22 cellular contexts compared by ENCODE assay signal in the genomic region with DNA sequence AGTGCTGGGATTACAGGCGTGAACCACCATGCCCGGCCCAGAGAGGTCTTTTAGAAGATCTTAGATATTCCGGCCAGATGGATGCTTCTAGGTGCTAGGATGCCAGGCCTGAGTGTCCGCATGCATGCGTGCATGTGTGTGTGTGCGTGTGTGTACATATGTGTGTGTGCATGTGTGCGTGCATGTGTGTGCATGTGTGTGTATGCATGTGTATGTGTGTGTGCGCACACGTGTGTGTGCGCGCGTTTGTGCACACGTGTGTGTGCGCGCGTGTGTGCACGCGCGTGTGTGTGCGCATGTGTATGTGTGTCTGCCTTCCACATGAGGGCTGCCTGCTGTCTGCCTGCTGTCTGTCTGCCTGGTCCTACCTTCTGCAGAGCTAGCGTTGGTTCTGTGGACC.
DNase-seq lines count a peak whose midpoint lies in the region; ATAC-seq, FAIRE-seq and TF ChIP-seq lines count a peak whose summit lies in the region.
"Had no signal": no experiment of that assay in that cellular context is flagged by ENCODE, and none has a peak within 500 bp of the region (broad histone marks: within the 10 kb centered on the region; RNA-seq: fewer than 3 reads in every experiment).

No MANE protein-coding gene starts in this region.

- peaks cover 21% of the 10 kb centered on the region for H3K4me1 Mint-ChIP-seq in astrocyte (ENCODE audit: low read depth, unreplicated experiment)
- H3K4me1 Mint-ChIP-seq in chondrocyte (ENCODE audit: low read depth) = peaks cover 55% of the 10 kb centered on the region
- H3K4me1 Mint-ChIP-seq: CD4-positive, CD25-positive, alpha-beta regulatory T cell; CD8-positive, alpha-beta memory T cell had no signal

- H4K91ac ChIP-seq in IMR-90 (ENCODE audit: insufficient read depth, low read depth, low read length) = no peak overlapping the region
- no peak overlapping the region for H4K91ac ChIP-seq in trophoblast cell (ENCODE audit: low read depth, low read length)

- H3K27me3 ChIP-seq in IMR-90 (ENCODE audit: control insufficient read depth, insufficient read depth, low read length) = no peaks in the 10 kb centered on the region
- no peaks in the 10 kb centered on the region for H3K27me3 ChIP-seq in astrocyte (ENCODE audit: insufficient read depth, low read length)
- no peaks in the 10 kb centered on the region for H3K27me3 ChIP-seq in trophoblast cell (ENCODE audit: insufficient read depth, low read length)
- H3K27me3 ChIP-seq: BE2C had no signal

- H3K9me3 Mint-ChIP-seq in astrocyte (ENCODE audit: unreplicated experiment) (no peaks in the 10 kb centered on the region), chondrocyte (ENCODE audit: low read depth) (no peaks in the 10 kb centered on the region)
- H3K9me3 Mint-ChIP-seq: CD4-positive, CD25-positive, alpha-beta regulatory T cell; CD8-positive, alpha-beta memory T cell had no signal

- peaks cover 23% of the 10 kb centered on the region for H3K9me1 ChIP-seq in IMR-90 (ENCODE audit: insufficient read depth, low read length)

- TF ChIP-seq CTCF in IMR-90 (conservative IDR thresholded peaks at IDR 0.05; ENCODE audit: low read depth, low read length) (no peak), astrocyte (IDR thresholded peaks at IDR 0.05; ENCODE audit: insufficient read depth, low read depth, low read length) (no peak), chondrocyte (IDR thresholded peaks at IDR 0.05) (no peak)

- TF ChIP-seq POLR2A in IMR-90 (IDR thresholded peaks at IDR 0.05; ENCODE audit: low read depth, low read length) = no peak

- H4K5ac ChIP-seq in IMR-90 (ENCODE audit: low read depth, low read length) = no peak overlapping the region

- H3K27ac ChIP-seq in IMR-90 (ENCODE audit: insufficient read depth, low read length) (no peak overlapping the region), astrocyte (ENCODE audit: low read depth, low read length) (no peak overlapping the region), trophoblast cell (ENCODE audit: low read depth, low read length) (no peak overlapping the region)
- H3K27ac ChIP-seq: GM23248 had no signal

- H3K4me3 ChIP-seq in IMR-90 (ENCODE audit: insufficient read depth, low read depth, low read length) (no peak overlapping the region), astrocyte (ENCODE audit: insufficient read depth, low read depth, low read length) (no peak overlapping the region), trophoblast cell (ENCODE audit: low read depth, low read length) (peak overlapping the region; percentile 2)
- H3K4me3 ChIP-seq: GM23248, K562 had no signal

- H3K14ac ChIP-seq in IMR-90 (replicated peaks; ENCODE audit: low read depth, low read length) (no peak overlapping the region), trophoblast cell (ENCODE audit: low read length) (no peak overlapping the region)

- CTCF ChIA-PET in IMR-90 (lab: Yijun Ruan, JAX) = no interaction called here

- BruUV-seq in IMR-90 (replicated peaks; lab: Mats Ljungman, UMichigan) = no TSS peak

- dilution Hi-C loops in IMR-90 (cut with HindIII; ENCODE audit: low sequenced_read_pairs, unreplicated experiment) = no loop called here

- POLR2A ChIA-PET in IMR-90 (lab: Charles Lee; ENCODE audit: unreplicated experiment) = no interaction called here

- H3K23ac ChIP-seq in IMR-90 (ENCODE audit: low read depth, low read length) (no peak overlapping the region), trophoblast cell (ENCODE audit: low read length) (no peak overlapping the region)

- no peak overlapping the region for H3K4me2 ChIP-seq in IMR-90 (ENCODE audit: low read depth, low read length)
- no peak overlapping the region for H3K4me2 ChIP-seq in astrocyte (ENCODE audit: low read length)
- H3K4me2 ChIP-seq in trophoblast cell (ENCODE audit: low read length) = no peak overlapping the region

- in situ Hi-C loops in IMR-90 (cut with MboI; ENCODE audit: low sequenced_read_pairs) = no loop called here

- 95% methylated on average over 8 of the region's 21 CpGs; no CpG with 5 or more reads in 1 of the 2 experiments for WGBS in IMR-90 (ENCODE audit: extremely low coverage in 2 of 2, insufficient read length in 1 of 2), 2 experiments
- no CpG with 5 or more reads among the region's 21 CpGs for WGBS in trophoblast cell (ENCODE audit: extremely low coverage, insufficient coverage, insufficient read length)

- H3K4me1 ChIP-seq in IMR-90 (ENCODE audit: control insufficient read depth, insufficient read depth, low read length) (no peaks in the 10 kb centered on the region), astrocyte (ENCODE audit: insufficient read depth, low read length) (peaks cover 6% of the 10 kb centered on the region), trophoblast cell (ENCODE audit: control insufficient read depth in 1 of 2, insufficient read depth in 2 of 2, low read length in 2 of 2) (no peaks in the 10 kb centered on the region)
- H3K4me1 ChIP-seq: BE2C had no signal

- TF ChIP-seq RAD21 in IMR-90 (IDR thresholded peaks at IDR 0.05; ENCODE audit: low read length) = no peak

- H4K20me1 ChIP-seq in IMR-90 (ENCODE audit: insufficient read depth, low read length) (peaks cover 19% of the 10 kb centered on the region), astrocyte (ENCODE audit: insufficient read depth, low read length) (peaks cover 85% of the 10 kb centered on the region)

- no peaks in the 10 kb centered on the region for H3K9me3 ChIP-seq in IMR-90 (ENCODE audit: control insufficient read depth, insufficient read depth, low read length)
- no peaks in the 10 kb centered on the region for H3K9me3 ChIP-seq in astrocyte (ENCODE audit: insufficient read depth, low read depth, low read length)
- H3K9me3 ChIP-seq in trophoblast cell (ENCODE audit: insufficient read depth, low read depth, low read length) = peaks cover 8% of the 10 kb centered on the region
- H3K9me3 ChIP-seq: BE2C had no signal

- no peak overlapping the region for H2BK120ac ChIP-seq in IMR-90 (ENCODE audit: low read depth, low read length)
- H2BK120ac ChIP-seq in trophoblast cell (ENCODE audit: insufficient read depth, low read length, poor library complexity) = no peak overlapping the region

- no peak overlapping the region for H2BK20ac ChIP-seq in IMR-90 (ENCODE audit: low read depth, low read length)

- H3K36me3 Mint-ChIP-seq in astrocyte (ENCODE audit: low read depth, unreplicated experiment) (peaks cover 30% of the 10 kb centered on the region), chondrocyte (ENCODE audit: low read depth) (peaks cover 56% of the 10 kb centered on the region)
- H3K36me3 Mint-ChIP-seq: CD4-positive, CD25-positive, alpha-beta regulatory T cell; CD8-positive, alpha-beta memory T cell had no signal

- H3K27me3 Mint-ChIP-seq in astrocyte (ENCODE audit: low read depth, unreplicated experiment) (no peaks in the 10 kb centered on the region), chondrocyte (ENCODE audit: low read depth) (no peaks in the 10 kb centered on the region)
- H3K27me3 Mint-ChIP-seq: CD4-positive, CD25-positive, alpha-beta regulatory T cell had no signal

- H3K56ac ChIP-seq in IMR-90 (ENCODE audit: extremely low read depth, insufficient read depth, low read length) = no peak overlapping the region

- intact Hi-C loops in IMR-90 (cut with micrococcal nuclease) = no loop called here

- H4K8ac ChIP-seq in IMR-90 (ENCODE audit: low read depth in 2 of 2, low read length in 2 of 2) (no peak overlapping the region), trophoblast cell (ENCODE audit: low read depth, low read length) (no peak overlapping the region)

- no peak overlapping the region for H2AK9ac ChIP-seq in IMR-90 (replicated peaks; ENCODE audit: low read depth, low read length, poor library complexity)

- ATAC-seq in IMR-90 (ENCODE audit: low read depth) (no peak), HG03571 (IDR thresholded peaks at IDR 0.05; ENCODE audit: unreplicated experiment) (no peak), HG03135 (IDR thresholded peaks at IDR 0.05; ENCODE audit: unreplicated experiment) (no peak)
- ATAC-seq: K562 had no signal

- peaks cover 5% of the 10 kb centered on the region for H3K79me2 ChIP-seq in astrocyte (ENCODE audit: insufficient read depth, low read length)
- no peaks in the 10 kb centered on the region for H3K79me2 ChIP-seq in trophoblast cell (ENCODE audit: control insufficient read depth, insufficient read depth, low read length, poor library complexity)

- FAIRE-seq in astrocyte (lab: Jason Lieb, UNC) = no peak
- FAIRE-seq: A204.1, GM12891, H54, K562 had no signal

- H2BK15ac ChIP-seq in IMR-90 (ENCODE audit: low read depth, low read length) = no peak overlapping the region

- no peak overlapping the region for H4K12ac ChIP-seq in trophoblast cell (ENCODE audit: low read depth, low read length)

- no peak overlapping the region for H2AFZ ChIP-seq in IMR-90 (replicated peaks; ENCODE audit: low read length, poor library complexity)
- H2AFZ ChIP-seq in astrocyte (ENCODE audit: low read depth, low read length) = no peak overlapping the region
- H2AFZ ChIP-seq in trophoblast cell (ENCODE audit: insufficient read depth, low read length, poor library complexity) = no peak overlapping the region
- H2AFZ ChIP-seq: GM23248 had no signal

- H3K36me3 ChIP-seq in IMR-90 (ENCODE audit: control insufficient read depth, insufficient read depth, low read length) (peaks cover 74% of the 10 kb centered on the region), astrocyte (ENCODE audit: insufficient read depth, low read length) (peaks cover 45% of the 10 kb centered on the region), trophoblast cell (ENCODE audit: control insufficient read depth in 1 of 2, insufficient read depth in 2 of 2, low read length in 2 of 2) (peaks cover 69 to 83% of the 10 kb centered on the region in 2 experiments)
- H3K36me3 ChIP-seq: BE2C had no signal

- no peak overlapping the region for H2BK12ac ChIP-seq in trophoblast cell (ENCODE audit: low read length)

- no peak overlapping the region for H3K4ac ChIP-seq in IMR-90 (ENCODE audit: low read depth, low read length)
- H3K4ac ChIP-seq in trophoblast cell (ENCODE audit: low read depth, low read length) = no peak overlapping the region

- H3K18ac ChIP-seq in IMR-90 (ENCODE audit: low read depth, low read length) (no peak overlapping the region), trophoblast cell (ENCODE audit: low read length) (no peak overlapping the region)

- no peak for DNase-seq in IMR-90
- no peak for DNase-seq in astrocyte (ENCODE audit: low read depth)
- no peak for DNase-seq in chondrocyte (ENCODE audit: low spot score)
- no peak for DNase-seq in trophoblast cell
- DNase-seq in middle frontal gyrus (ENCODE audit: extremely low spot score, low spot score) = no peak
- DNase-seq: ACHN; BE2C; C1 segment of cervical spinal cord; CD4-positive, CD25-positive, alpha-beta regulatory T cell; CD8-positive, alpha-beta memory T cell; COR-L47; DMS53; DND-41; EL; GM23248; HCEC 1CT had no signal

- H2BK5ac ChIP-seq in IMR-90 (ENCODE audit: low read depth, low read length, poor library complexity, severe bottlenecking) (no peak overlapping the region), trophoblast cell (ENCODE audit: low read depth, low read length, poor library complexity) (no peak overlapping the region)

- H3K79me1 ChIP-seq in IMR-90 (ENCODE audit: low read depth in 1 of 2, low read length in 2 of 2) = peaks cover 7 to 42% of the 10 kb centered on the region in 2 experiments; a peak in 3 of 4 replicates
- no peaks in the 10 kb centered on the region for H3K79me1 ChIP-seq in trophoblast cell (ENCODE audit: low read length)

- H3K9ac ChIP-seq in IMR-90 (ENCODE audit: low read depth, low read length) (no peak overlapping the region), astrocyte (ENCODE audit: low read length) (no peak overlapping the region), trophoblast cell (ENCODE audit: low read length) (no peak overlapping the region)
- H3K9ac ChIP-seq: GM23248 had no signal

- peak overlapping the region; percentile 68 for H3K27ac Mint-ChIP-seq in astrocyte (ENCODE audit: unreplicated experiment)
- peak overlapping the region; percentile 93 for H3K27ac Mint-ChIP-seq in chondrocyte (ENCODE audit: unreplicated experiment)
- H3K27ac Mint-ChIP-seq: CD4-positive, CD25-positive, alpha-beta regulatory T cell had no signal

- H3K4me3 Mint-ChIP-seq in astrocyte (ENCODE audit: unreplicated experiment) (no peak overlapping the region), chondrocyte (ENCODE audit: unreplicated experiment) (no peak overlapping the region)
- H3K4me3 Mint-ChIP-seq: CD4-positive, CD25-positive, alpha-beta regulatory T cell; CD8-positive, alpha-beta memory T cell had no signal

- H2AK5ac ChIP-seq in IMR-90 (ENCODE audit: low read depth, low read length) (0 out of 2 replicates have a peak overlapping the region, but pooled peaks have one; percentile 2), trophoblast cell (ENCODE audit: low read length) (no peak overlapping the region)
